In genomic region chr11:89047159-89047558, GRCh38 we compare ENCODE assay signal across 7 cellular contexts. TPM values are rescaled to one million over a fixed set of nuclear protein-coding genes. Genes with fewer than 3 reads are reported as not detected.
"Had no signal": no experiment of that assay in that cellular context is flagged by ENCODE, and none has a peak within 500 bp of the region (broad histone marks: within the 10 kb centered on the region; RNA-seq: fewer than 3 reads in every experiment).

No MANE protein-coding gene starts in this region.

RNA-seq across cellular contexts. Expression of gene GRM5, which starts 18.6 kb away (rescaled TPM):
- total RNA-seq: OCI-LY7, PC-3, PC-9, Right ventricle myocardium inferior, RPMI7951, SJSA1 had no signal
- polyA plus RNA-seq: SK-N-SH had no signal
